In genomic region chr13:79680485-79680884, GRCh38 we compare ENCODE assay signal across 22 cellular contexts.
"Had no signal": no experiment of that assay in that cellular context is flagged by ENCODE, and none has a peak within 500 bp of the region (broad histone marks: within the 10 kb centered on the region; RNA-seq: fewer than 3 reads in every experiment).

No MANE protein-coding gene starts in this region.

- H3K27ac ChIP-seq: RWPE1 had no signal

- H3K27me3 ChIP-seq: MG63 had no signal

- H3K9me3 ChIP-seq: MG63 had no signal

- H3K36me3 ChIP-seq: MG63 had no signal

- H3K4me3 ChIP-seq: MG63 had no signal

- ATAC-seq: Panc1 had no signal

- DNase-seq: IMR-90, Karpas-422, KG1, MG63, NCI-H1092, NCI-H1105 treated with DMSO at 0.1 percent for 48 hours, NCI-H1417 treated with DMSO at 0.1 percent for 48 hours, NCI-H146, NCI-H1694 treated with DMSO at 0.1 percent for 48 hours, NCI-H1930, NCI-H2081 treated with DMSO at 0.1 percent for 48 hours, NCI-H2171, NCI-H226, NCI-H446, NCI-H510A, NCI-H524 treated with DMSO at 0.1 percent for 48 hours, NCI-H69, NCI-H774, SHP77, SW 1271 had no signal
